ENCODE assay signal across 28 cellular contexts in the genomic region with DNA sequence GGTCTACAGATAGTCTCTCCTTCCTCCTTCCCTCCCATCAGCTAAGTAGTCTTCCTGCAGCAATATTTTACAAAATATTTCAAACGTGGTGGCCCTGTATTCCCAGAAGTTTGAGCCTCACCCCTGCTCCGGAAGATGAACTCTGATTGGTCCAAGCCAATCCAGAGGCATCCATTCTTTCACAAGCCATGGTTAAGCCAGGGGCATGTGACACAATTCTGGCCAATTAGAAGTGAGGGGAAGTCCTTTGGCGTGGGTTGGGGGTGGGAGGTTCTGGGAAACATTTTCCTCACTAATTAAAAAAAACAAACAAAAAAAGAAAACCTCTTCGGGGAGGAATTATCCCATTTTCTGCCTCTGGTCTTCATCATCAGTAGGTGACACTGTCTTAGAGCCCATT.
"Had no signal": no experiment of that assay in that cellular context is flagged by ENCODE, and none has a peak within 500 bp of the region (broad histone marks: within the 10 kb centered on the region; RNA-seq: fewer than 3 reads in every experiment).

No MANE protein-coding gene starts in this region.

- H3K4me1 Mint-ChIP-seq: immature natural killer cell; naive thymus-derived CD8-positive, alpha-beta T cell; nephron; neural crest cell; stimulated activated memory B cell treated with anti-CD40 and anti-IgM and Interleukin-4, amounts not matched to agents 10 μg/mL and 1 μg/mL and 100 μg/mL, for 72 hours; stimulated activated naive CD8-positive, alpha-beta T cell treated with anti-CD3 and anti-CD28 coated beads, Interleukin-15, amount 100 ng/mL, for 72 hours had no signal

- H3K36me3 Mint-ChIP-seq: immature natural killer cell; stimulated activated memory B cell treated with anti-CD40 and anti-IgM and Interleukin-4, amounts not matched to agents 10 μg/mL and 1 μg/mL and 100 μg/mL, for 72 hours had no signal

- H3K27me3 Mint-ChIP-seq: stimulated activated memory B cell treated with anti-CD40 and anti-IgM and Interleukin-4, amounts not matched to agents 10 μg/mL and 1 μg/mL and 100 μg/mL, for 72 hours had no signal

- H3K4me3 ChIP-seq: left lung, lower lobe of right lung, pancreas, prostate gland, smooth muscle cell, thyroid gland, transverse colon, upper lobe of right lung had no signal

- H3K9me3 Mint-ChIP-seq: neural crest cell had no signal

- H3K27ac Mint-ChIP-seq: immature natural killer cell; naive thymus-derived CD8-positive, alpha-beta T cell; nephron; stimulated activated memory B cell treated with anti-CD40 and anti-IgM and Interleukin-4, amounts not matched to agents 10 μg/mL and 1 μg/mL and 100 μg/mL, for 72 hours; stimulated activated naive CD8-positive, alpha-beta T cell treated with anti-CD3 and anti-CD28 coated beads, Interleukin-15, amount 100 ng/mL, for 72 hours had no signal

- ATAC-seq: left colon; left lung; lower lobe of right lung; naive thymus-derived CD8-positive, alpha-beta T cell; pancreas; right cardiac atrium; stimulated activated memory B cell treated with anti-CD40 and anti-IgM and Interleukin-4, amounts not matched to agents 10 μg/mL and 1 μg/mL and 100 μg/mL, for 72 hours; stimulated activated naive CD8-positive, alpha-beta T cell treated with anti-CD3 and anti-CD28 coated beads, Interleukin-15, amount 100 ng/mL, for 72 hours; upper lobe of right lung had no signal

- H3K27me3 ChIP-seq: left lung, pancreas, thyroid gland, transverse colon, upper lobe of right lung had no signal

- H3K4me1 ChIP-seq: left lung, lower lobe of right lung, pancreas, prostate gland, thyroid gland, transverse colon, upper lobe of right lung had no signal

- H3K9me3 ChIP-seq: left lung, pancreas, prostate gland, thyroid gland, transverse colon, upper lobe of right lung had no signal

- H3K36me3 ChIP-seq: left lung, lower lobe of right lung, pancreas, prostate gland, thyroid gland, transverse colon, upper lobe of right lung had no signal

- H3K27ac ChIP-seq: left lung, lower lobe of right lung, pancreas, prostate gland, thyroid gland, transverse colon, upper lobe of right lung had no signal

- H3K4me3 Mint-ChIP-seq: immature natural killer cell; naive thymus-derived CD8-positive, alpha-beta T cell; nephron; neural crest cell; stimulated activated memory B cell treated with anti-CD40 and anti-IgM and Interleukin-4, amounts not matched to agents 10 μg/mL and 1 μg/mL and 100 μg/mL, for 72 hours; stimulated activated naive CD8-positive, alpha-beta T cell treated with anti-CD3 and anti-CD28 coated beads, Interleukin-15, amount 100 ng/mL, for 72 hours had no signal

- DNase-seq: hypothalamus; immature natural killer cell; kidney; left colon; left lung; lower lobe of right lung; mammary epithelial cell; mesenchymal stem cell; naive thymus-derived CD8-positive, alpha-beta T cell; nucleus accumbens; pancreas; retina; right cardiac atrium; stimulated activated CD4-positive, alpha-beta T cell treated with anti-CD3 and anti-CD28 coated beads, Interleukin-1b, Interleukin-23, amount 100 ng/mL, for 48 hours; stimulated activated CD4-positive, alpha-beta T cell treated with anti-CD3 and anti-CD28 coated beads, Interleukin-2, amount 100 ng/mL, for 48 hours; stimulated activated CD4-positive, alpha-beta T cell treated with anti-CD3 and anti-CD28 coated beads, Interleukin-4, amount 100 ng/mL, for 4 hours; stimulated activated CD8-positive, alpha-beta memory T cell treated with anti-CD3 and anti-CD28 coated beads, Interleukin-4, amount 100 ng/mL, for 48 hours; stimulated activated naive CD4-positive, alpha-beta T cell treated with Interleukin-2 at 50 U/mL for 16 hours; stimulated activated naive CD8-positive, alpha-beta T cell treated with anti-CD3 and anti-CD28 coated beads, Interleukin-15, amount 100 ng/mL, for 72 hours; substantia nigra; thyroid gland; transverse colon; upper lobe of right lung had no signal

- H3K4me2 ChIP-seq: smooth muscle cell had no signal
